ENCODE assay signal across 22 cellular contexts in the genomic region with DNA sequence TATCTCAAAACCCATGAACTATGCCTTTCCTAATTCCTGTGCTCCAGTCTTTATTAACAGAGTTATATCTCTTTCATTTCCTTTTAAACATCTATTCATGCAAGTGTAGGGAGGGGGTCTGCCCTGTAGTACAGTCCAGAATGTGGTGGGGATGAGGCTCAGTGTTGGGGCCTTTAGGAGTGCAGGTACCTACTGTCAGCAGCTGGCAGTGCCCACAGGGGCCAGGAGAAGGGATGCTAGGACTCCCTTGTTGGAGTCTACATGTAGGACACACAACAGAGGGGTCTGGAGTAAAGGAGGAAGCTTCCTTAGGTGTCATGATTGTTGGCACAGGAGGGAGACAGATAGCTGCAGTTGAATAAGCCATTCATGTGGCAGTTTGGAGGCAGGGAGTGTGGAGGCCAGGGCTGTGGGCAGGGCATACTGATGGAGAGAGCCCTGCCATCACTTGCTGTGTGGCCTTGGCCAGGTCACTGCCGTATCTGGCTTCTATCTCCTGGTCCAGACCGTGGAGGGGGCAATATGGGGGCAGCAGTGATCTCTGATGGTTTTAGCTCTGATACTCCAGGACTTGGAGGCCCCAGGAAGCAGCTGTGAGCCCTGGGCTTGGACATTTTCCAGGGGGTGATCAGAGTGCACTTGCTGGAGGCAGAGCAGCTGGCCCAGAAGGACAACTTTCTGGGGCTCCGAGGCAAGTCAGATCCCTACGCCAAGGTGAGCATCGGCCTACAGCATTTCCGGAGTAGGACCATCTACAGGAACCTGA. TPM values are rescaled to one million over a fixed set of nuclear protein-coding genes. Genes with fewer than 3 reads are reported as not detected.
"Had no signal": no experiment of that assay in that cellular context is flagged by ENCODE, and none has a peak within 500 bp of the region (broad histone marks: within the 10 kb centered on the region; RNA-seq: fewer than 3 reads in every experiment).

No MANE protein-coding gene starts in this region.

- H3K9me3 ChIP-seq: lower lobe of right lung, neutrophil, prostate gland, thoracic aorta, uterus had no signal

- H3K4me3 ChIP-seq: lower lobe of right lung, prostate gland, thoracic aorta, uterus had no signal

- H3K36me3 ChIP-seq: brain microvascular endothelial cell, neutrophil, prostate gland, thoracic aorta, uterus had no signal

- H3K27me3 ChIP-seq: brain microvascular endothelial cell, neutrophil, uterus had no signal

- DNase-seq: activated CD4-positive, alpha-beta T cell treated with anti-CD3 and anti-CD28 coated beads for 4 hours; activated CD4-positive, alpha-beta T cell treated with anti-CD3 and anti-CD28 coated beads, Interleukin-2, amount 50 U/mL, for 4 hours; activated gamma-delta T cell treated with Interleukin-2 at 50 U/mL for 16 hours; activated naive CD4-positive, alpha-beta T cell treated with anti-CD3 and anti-CD28 coated beads, Interleukin-2, amount 50 U/mL, for 16 hours; activated T-cell treated with anti-CD3 and anti-CD28 coated beads, Interleukin-2, amount 50 U/mL, for 1 hour; amniotic stem cell; brain microvascular endothelial cell; foreskin fibroblast; hippocampal formation; immature natural killer cell; lower lobe of right lung; mesenchymal stem cell; retina; stimulated activated CD4-positive, alpha-beta T cell treated with anti-CD3 and anti-CD28 coated beads, Interleukin-15, amount 100 ng/mL, for 24 hours; stimulated activated CD4-positive, alpha-beta T cell treated with anti-CD3 and anti-CD28 coated beads, Interleukin-2, amount 100 ng/mL, for 24 hours; stimulated activated naive CD4-positive, alpha-beta T cell; T-helper 1 cell; uterus had no signal

- H3K27ac ChIP-seq: brain microvascular endothelial cell, lower lobe of right lung, neutrophil, prostate gland, thoracic aorta had no signal

- H3K4me1 ChIP-seq: lower lobe of right lung, prostate gland had no signal

RNA-seq across cellular contexts. Expression of gene ESYT3, which starts 29.5 kb away (rescaled TPM):
- total RNA-seq: endothelial cell of umbilical vein had no signal
